1 cellular context compared by ENCODE assay signal in the genomic region with DNA sequence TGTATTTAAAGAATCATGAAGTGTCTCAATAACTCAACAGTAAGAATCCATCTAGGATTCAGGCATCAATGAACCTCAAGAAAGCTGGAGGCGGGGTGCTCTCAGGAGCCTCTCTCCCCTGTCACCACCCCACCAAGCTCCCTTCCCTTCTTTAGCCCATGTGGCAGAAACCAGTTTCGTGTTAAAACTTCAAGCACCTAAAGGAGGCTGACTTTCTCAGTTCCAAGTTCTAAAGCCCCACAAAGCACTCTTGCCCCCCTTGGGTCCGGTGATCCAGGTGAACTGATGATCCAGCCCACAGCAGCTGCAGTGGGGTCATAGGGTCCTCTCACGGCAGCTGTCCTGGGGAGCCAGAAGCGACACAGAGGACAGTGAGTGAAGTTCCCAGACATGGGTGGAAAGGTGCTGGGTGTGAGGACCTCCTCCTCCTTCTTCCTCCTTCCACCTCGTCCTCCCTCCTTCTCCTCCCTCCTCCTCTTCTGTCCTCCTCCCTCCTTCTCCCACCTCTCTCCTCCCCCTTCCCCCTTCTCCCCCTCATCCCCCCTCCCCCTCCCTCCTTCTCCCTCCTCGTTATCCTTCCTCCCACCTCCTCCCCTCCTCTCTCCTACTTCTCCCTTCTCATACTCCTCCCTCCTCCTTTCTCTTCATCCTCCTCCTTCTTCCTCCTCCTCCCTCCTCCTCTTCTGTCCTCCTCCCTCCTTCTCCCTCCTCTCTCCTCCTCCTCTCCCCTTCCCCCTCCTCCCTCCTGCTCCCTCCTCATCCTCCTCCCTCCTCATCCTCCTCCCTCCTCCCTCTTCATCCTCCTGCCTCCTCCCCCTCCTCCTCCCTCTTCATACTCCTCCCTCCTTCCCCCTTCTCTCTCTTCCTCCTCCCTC.
TF ChIP-seq lines count a peak whose summit lies in the region.

No MANE protein-coding gene starts in this region.

TF ChIP-seq in IMR-90, 13 proteins besides CTCF, POLR2A, EP300 and RAD21:
- TF ChIP-seq, protein P1, sequence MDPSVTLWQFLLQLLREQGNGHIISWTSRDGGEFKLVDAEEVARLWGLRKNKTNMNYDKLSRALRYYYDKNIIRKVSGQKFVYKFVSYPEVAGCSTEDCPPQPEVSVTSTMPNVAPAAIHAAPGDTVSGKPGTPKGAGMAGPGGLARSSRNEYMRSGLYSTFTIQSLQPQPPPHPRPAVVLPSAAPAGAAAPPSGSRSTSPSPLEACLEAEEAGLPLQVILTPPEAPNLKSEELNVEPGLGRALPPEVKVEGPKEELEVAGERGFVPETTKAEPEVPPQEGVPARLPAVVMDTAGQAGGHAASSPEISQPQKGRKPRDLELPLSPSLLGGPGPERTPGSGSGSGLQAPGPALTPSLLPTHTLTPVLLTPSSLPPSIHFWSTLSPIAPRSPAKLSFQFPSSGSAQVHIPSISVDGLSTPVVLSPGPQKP (IDR thresholded peaks at IDR 0.05; ENCODE audit: borderline replicate concordance, low read depth, low read length), result no peak
- TF ChIP-seq USF2 (IDR thresholded peaks at IDR 0.05; ENCODE audit: low read depth, low read length) (no peak), MXI1 (IDR thresholded peaks at IDR 0.05; ENCODE audit: borderline replicate concordance, low read depth, low read length) (no peak), NFE2L2 (IDR thresholded peaks at IDR 0.05; ENCODE audit: low read depth, low read length) (no peak), RFX5 (IDR thresholded peaks at IDR 0.05; ENCODE audit: low read depth, low read length) (no peak)
